In the genomic region with DNA sequence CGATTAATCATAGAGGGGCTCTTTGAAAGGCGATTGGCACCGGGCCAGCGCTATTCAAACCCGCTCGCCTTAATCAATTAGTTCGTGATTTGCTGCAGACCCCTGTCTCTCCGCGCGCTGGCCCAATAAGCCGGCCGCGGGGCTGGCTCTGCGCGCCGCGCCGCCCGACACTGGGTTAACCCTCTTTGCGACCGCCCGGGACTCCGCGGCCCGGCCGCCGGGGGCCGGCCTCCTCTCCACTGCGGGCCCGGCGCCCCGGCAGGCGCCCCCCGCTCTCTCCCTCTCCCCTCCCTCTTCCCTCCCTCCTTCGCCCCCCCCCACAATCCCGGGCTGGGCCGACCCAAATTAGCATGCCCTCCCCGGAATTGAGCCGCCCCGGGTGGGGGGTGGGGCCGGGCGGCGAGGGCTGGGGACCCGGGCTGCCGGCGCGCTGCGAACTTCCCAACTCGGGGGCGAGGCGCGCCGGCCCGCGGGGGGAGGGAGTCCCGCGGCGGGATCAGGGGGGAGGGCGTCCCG, we compare ENCODE assay signal across 9 cellular contexts. TPM values are rescaled to one million over a fixed set of nuclear protein-coding genes. Genes with fewer than 3 reads are reported as not detected.
DNase-seq lines count a peak whose midpoint lies in the region; ATAC-seq lines count a peak whose summit lies in the region.
"Had no signal": no experiment of that assay in that cellular context is flagged by ENCODE, and none has a peak within 500 bp of the region (broad histone marks: within the 10 kb centered on the region; RNA-seq: fewer than 3 reads in every experiment).

No MANE protein-coding gene starts in this region.

- POLR2A ChIA-PET in naive thymus-derived CD8-positive, alpha-beta T cell (lab: Charles Lee): no interaction called here

- peaks cover 0 to 9% (median 7%) of the 10 kb centered on the region in 3 donors for H3K36me3 Mint-ChIP-seq in naive thymus-derived CD8-positive, alpha-beta T cell

- peaks cover 6 to 19% (median 10%) of the 10 kb centered on the region in 4 donors for H3K4me1 Mint-ChIP-seq in naive thymus-derived CD8-positive, alpha-beta T cell

- peak overlapping the region in 1 of 10 donors; percentile 25 for H3K4me3 Mint-ChIP-seq in naive thymus-derived CD8-positive, alpha-beta T cell

- DNase-seq in SKM-1 treated with dmso at 0.1 percent for 144 hours (lab: John Stamatoyannopoulos, UW; ENCODE audit: unreplicated experiment) (peak; percentile 25), SKM-1 (lab: John Stamatoyannopoulos, UW; ENCODE audit: unreplicated experiment) (no peak), anterior cingulate cortex (lab: John Stamatoyannopoulos, UW) (peak in 56 of 58 donors; percentile 41 to 97 (median 86)), iPS-NIHi7 (ENCODE audit: extremely low spot score) (peak; percentile 82), superior temporal gyrus (ENCODE audit: extremely low spot score) (peak; percentile 87), KG1 (lab: John Stamatoyannopoulos, UW) (no peak)
- no peak for DNase-seq in naive thymus-derived CD8-positive, alpha-beta T cell

- H3K27me3 Mint-ChIP-seq in naive thymus-derived CD8-positive, alpha-beta T cell: peaks cover 32 to 63% (median 50%) of the 10 kb centered on the region in 5 donors

- H3K9me3 Mint-ChIP-seq in naive thymus-derived CD8-positive, alpha-beta T cell: peaks cover 0 to 18% (median 0%) of the 10 kb centered on the region in 9 donors

- ATAC-seq in naive thymus-derived CD8-positive, alpha-beta T cell: no peak
- no peak for ATAC-seq in HG02840 (IDR thresholded peaks at IDR 0.05; ENCODE audit: low FRiP score, unreplicated experiment)

- no peak overlapping the region for H3K27ac Mint-ChIP-seq in naive thymus-derived CD8-positive, alpha-beta T cell

RNA-seq across cellular contexts. Expression of a gene that starts 0.4 kb away (rescaled TPM):
- total RNA-seq in naive thymus-derived CD8-positive, alpha-beta T cell: not detected
- not detected for polyA plus RNA-seq in naive thymus-derived CD8-positive, alpha-beta T cell
- total RNA-seq: skeletal muscle tissue had no signal

Comparison
In these comparisons a context has a peak if more than half of its experiments do, and no peak if none do; other contexts are left out.
1. DNase-seq: peak in SKM-1 treated with dmso at 0.1 percent for 144 hours (single experiment), anterior cingulate cortex (56 of 58), iPS-NIHi7 (single experiment) and superior temporal gyrus (single experiment); none in SKM-1 (single experiment), KG1 (single experiment) and naive thymus-derived CD8-positive, alpha-beta T cell (0 of 10).